8 cellular contexts compared by ENCODE assay signal in genomic region chr17:75652934-75653549, GRCh38. TPM values are rescaled to one million over a fixed set of nuclear protein-coding genes. Genes with fewer than 3 reads are reported as not detected.
DNase-seq lines count a peak whose midpoint lies in the region; ATAC-seq, FAIRE-seq and TF ChIP-seq lines count a peak whose summit lies in the region.

No MANE protein-coding gene starts in this region.

- intact Hi-C loops in CD14-positive monocyte (cut with micrococcal nuclease) (no loop called here), Panc1 (cut with micrococcal nuclease; ENCODE audit: unreplicated experiment) (no loop called here), left colon (cut with DNase I, micrococcal nuclease) (no loop called here)

- no CpG with 5 or more reads among the region's 6 CpGs for WGBS in mesendoderm (ENCODE audit: extremely low coverage, insufficient coverage, low lambda C conversion rate)

- peak overlapping the region in 5 of 7 donors; percentile 69 to 86 (median 79) for H3K27ac Mint-ChIP-seq in CD14-positive monocyte

- H3K36me3 ChIP-seq in Panc1 (ENCODE audit: control insufficient read depth, insufficient read depth, low read length) (no peaks in the 10 kb centered on the region), mesendoderm (ENCODE audit: control insufficient read depth, insufficient read depth, low read length) (no peaks in the 10 kb centered on the region)

- no peak overlapping the region for H3K23ac ChIP-seq in mesendoderm (ENCODE audit: low read length)

- no peak overlapping the region for H3K27ac ChIP-seq in Panc1 (ENCODE audit: low read length)
- H3K27ac ChIP-seq in coronary artery = no peak overlapping the region
- no peak overlapping the region for H3K27ac ChIP-seq in mesendoderm (ENCODE audit: low read depth, low read length)

- H2BK5ac ChIP-seq in mesendoderm (ENCODE audit: low read length) = no peak overlapping the region

- no peak overlapping the region for H3K4me3 ChIP-seq in Panc1 (ENCODE audit: low read depth in 2 of 2, low read length in 2 of 2)
- no peak overlapping the region for H3K4me3 ChIP-seq in coronary artery
- H3K4me3 ChIP-seq in mesendoderm (ENCODE audit: low read length) = no peak overlapping the region

- peaks cover 44 to 84% of the 10 kb centered on the region in 2 donors for H3K36me3 Mint-ChIP-seq in CD14-positive monocyte

- no peak overlapping the region for H3K4me3 Mint-ChIP-seq in CD14-positive monocyte

- no peak overlapping the region for H3K4ac ChIP-seq in mesendoderm (ENCODE audit: low read depth, low read length)

- POLR2A ChIA-PET in Panc1 (lab: Charles Lee) = no interaction called here

- H3K79me2 ChIP-seq in mesendoderm (ENCODE audit: control insufficient read depth, insufficient read depth, low read length) = no peaks in the 10 kb centered on the region

- no peak for TF ChIP-seq POLR2A in GM12892 (IDR thresholded peaks at IDR 0.05; ENCODE audit: low read depth, low read length)

- no peak overlapping the region for H2BK120ac ChIP-seq in mesendoderm (ENCODE audit: low read depth, low read length)

- H3K56ac ChIP-seq in mesendoderm (ENCODE audit: low read length) = no peak overlapping the region

- ATAC-seq in Panc1 = peak; percentile 84
- no peak for ATAC-seq in left colon
- no peak for ATAC-seq in GM19328 (IDR thresholded peaks at IDR 0.05; ENCODE audit: unreplicated experiment)
- no peak for ATAC-seq in HG03095 (IDR thresholded peaks at IDR 0.05; ENCODE audit: unreplicated experiment)

- no peak overlapping the region for H2AK5ac ChIP-seq in mesendoderm (ENCODE audit: low read length)

- H3K27me3 Mint-ChIP-seq in CD14-positive monocyte (ENCODE audit: low read depth in 3 of 3) = peaks cover 0 to 3% (median 0%) of the 10 kb centered on the region in 3 donors

- in situ Hi-C loops in Panc1 (cut with HindIII; ENCODE audit: low pct_unique_long_range_greater_than_20kb, low sequenced_read_pairs) = no loop called here

- H3K27me3 ChIP-seq in Panc1 (ENCODE audit: control insufficient read depth, insufficient read depth, low read length) = no peaks in the 10 kb centered on the region
- no peaks in the 10 kb centered on the region for H3K27me3 ChIP-seq in mesendoderm (ENCODE audit: insufficient read depth, low read length, poor library complexity)

- H3K4me1 Mint-ChIP-seq in CD14-positive monocyte = peaks cover 27% of the 10 kb centered on the region

- no peak overlapping the region for H4K5ac ChIP-seq in mesendoderm (ENCODE audit: low read length)

- H2BK15ac ChIP-seq in mesendoderm (replicated peaks; ENCODE audit: low read depth) = no peak overlapping the region

- H3K9ac ChIP-seq in mesendoderm (ENCODE audit: low read length) = no peak overlapping the region

- no TSS peak for BruUV-seq in Panc1 (replicated peaks; lab: Mats Ljungman, UMichigan)

- no peak overlapping the region for H4K8ac ChIP-seq in mesendoderm (ENCODE audit: low read depth, low read length)

- no peak overlapping the region for H3K18ac ChIP-seq in mesendoderm (ENCODE audit: low read length)

- H3K9me3 ChIP-seq in Panc1 (ENCODE audit: control insufficient read depth, insufficient read depth, low read depth, low read length) = no peaks in the 10 kb centered on the region

- DNase-seq in CD14-positive monocyte (ENCODE audit: low spot score) = no peak
- no peak for DNase-seq in GM12892 (ENCODE audit: insufficient read length)
- no peak for DNase-seq in Panc1 (ENCODE audit: low read depth, low spot score)
- DNase-seq in coronary artery (ENCODE audit: low spot score) = no peak
- DNase-seq in mesendoderm = peak; percentile 78
- no peak for DNase-seq in left colon

- no peak overlapping the region for H3K4me2 ChIP-seq in mesendoderm (ENCODE audit: low read length)

- peaks cover 0 to 2% (median 0%) of the 10 kb centered on the region in 7 donors for H3K9me3 Mint-ChIP-seq in CD14-positive monocyte

- peak; percentile 73 for FAIRE-seq in GM12892 (lab: Jason Lieb, UNC)

- TF ChIP-seq CTCF in CD14-positive monocyte (IDR thresholded peaks at IDR 0.05) (peak; percentile 59), Panc1 (IDR thresholded peaks at IDR 0.05) (peak; percentile 89), coronary artery (IDR thresholded peaks at IDR 0.05) (peak; percentile 47)

- CTCF ChIA-PET in Panc1 (lab: Charles Lee) = interaction anchor here (1.2 to 3.5 kb wide), 3 partner anchors 14 to 95 kb away, joined by 4 to 45 read pairs (median 17); partner anchors contain the start of genes RECQL5, SAP30BP and SMIM5

- H3K79me1 ChIP-seq in mesendoderm (ENCODE audit: low read length) = no peaks in the 10 kb centered on the region

- no peaks in the 10 kb centered on the region for H3K4me1 ChIP-seq in Panc1 (ENCODE audit: control insufficient read depth, insufficient read depth, low read length)
- H3K4me1 ChIP-seq in mesendoderm (ENCODE audit: control insufficient read depth, low read depth, low read length) = no peaks in the 10 kb centered on the region

RNA-seq across cellular contexts. Expression of gene RECQL5, which starts 13.9 kb away (rescaled TPM):
- 1 to 10 TPM; 3.1 to 4.4 TPM for polyA plus RNA-seq in CD14-positive monocyte
- polyA plus RNA-seq in GM12892 (2012; ENCODE audit: missing spikeins) = 22.7 TPM
- total RNA-seq in Panc1 (2021; ENCODE audit: unreplicated experiment) = 46.1 TPM
- 34.1 TPM for polyA plus RNA-seq in Panc1 (2012; ENCODE audit: insufficient read length)
- 12.6 TPM for polyA plus RNA-seq in mesendoderm (2013, experiment 1 of 2)
- 11.4 TPM for polyA plus RNA-seq in mesendoderm (2013, experiment 2 of 2)
- total RNA-seq in left colon = 10 to 100 TPM; 23.2 to 27.0 TPM

RNA-seq across cellular contexts. Expression of gene SAP30BP, which starts 14.1 kb away (rescaled TPM):
- 10 to 100 TPM; 43.8 to 61.6 TPM for polyA plus RNA-seq in CD14-positive monocyte
- 65.3 TPM for polyA plus RNA-seq in GM12892 (2012; ENCODE audit: missing spikeins)
- total RNA-seq in Panc1 (2021; ENCODE audit: unreplicated experiment) (138 TPM), left colon (10 to 100 TPM; 72.1 to 72.5 TPM)
- polyA plus RNA-seq in Panc1 (2012; ENCODE audit: insufficient read length) = 89.8 TPM
- 68.5 TPM for polyA plus RNA-seq in mesendoderm (2013, experiment 1 of 2)
- 69.7 TPM for polyA plus RNA-seq in mesendoderm (2013, experiment 2 of 2)

RNA-seq across cellular contexts. Expression of gene SMIM5, which starts 19.8 kb away (rescaled TPM):
- polyA plus RNA-seq in CD14-positive monocyte = under 1 TPM; 0.15 to 0.43 TPM
- 0.51 TPM for polyA plus RNA-seq in GM12892 (2012; ENCODE audit: missing spikeins)
- total RNA-seq in Panc1 (2021; ENCODE audit: unreplicated experiment) = 0.10 TPM
- polyA plus RNA-seq in Panc1 (2012; ENCODE audit: insufficient read length) = 0.24 TPM
- not detected for polyA plus RNA-seq in mesendoderm (2013, experiment 1 of 2)
- 0.03 TPM for polyA plus RNA-seq in mesendoderm (2013, experiment 2 of 2)
- total RNA-seq in left colon = 10 to 100 TPM; 15.4 to 28.3 TPM

Comparison
In these comparisons a context has a peak if more than half of its experiments do, and no peak if none do; other contexts are left out.
1. RNA of gene SMIM5, which starts 19.8 kb away (total RNA-seq): 15.4 to 28.3 TPM in left colon; 0.10 TPM in Panc1 (single experiment); every median in the first group is over 10 times any median in the second.
2. Peak in every context shown above with its lines, with median percentiles within 50 percentile points of each other: CTCF ChIP-seq.